Comparison of ENCODE assay signal across 10 cellular contexts in the genomic region with DNA sequence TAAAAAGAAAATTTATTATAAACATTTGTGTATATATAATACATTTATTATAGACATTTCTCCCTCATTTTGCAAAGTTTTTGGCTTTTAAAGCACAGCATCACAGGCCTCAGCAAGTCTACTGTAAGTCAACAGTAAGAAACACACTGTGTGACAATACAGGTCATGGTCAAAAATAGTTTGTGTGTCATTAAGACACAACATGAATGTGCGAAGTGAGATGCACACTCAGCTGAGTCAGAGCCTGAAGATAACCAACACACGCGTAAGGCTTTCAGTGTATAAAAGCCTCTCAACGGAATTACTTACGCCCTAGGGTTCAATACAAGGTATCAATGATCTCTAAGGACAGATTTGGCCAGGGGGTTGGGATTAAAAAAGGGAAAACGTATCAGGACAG.
A peak's percentile ranks its signal among the peaks of the same experiment; 100 is the strongest.
DNase-seq lines count a peak whose midpoint lies in the region; ATAC-seq and TF ChIP-seq lines count a peak whose summit lies in the region.
"Had no signal": no experiment of that assay in that cellular context is flagged by ENCODE, and none has a peak within 500 bp of the region (broad histone marks: within the 10 kb centered on the region; RNA-seq: fewer than 3 reads in every experiment).

No MANE protein-coding gene starts in this region.

- H3K4me3 ChIP-seq in fibroblast of mammary gland (ENCODE audit: control insufficient read depth, low read depth, low read length): no peak overlapping the region
- no peak overlapping the region for H3K4me3 ChIP-seq in gastrocnemius medialis
- H3K4me3 ChIP-seq: HAP-1 had no signal

- H3K27ac ChIP-seq in gastrocnemius medialis: peak overlapping the region; percentile 75 to 87 (median 80)

- no peaks in the 10 kb centered on the region for H3K9me3 ChIP-seq in gastrocnemius medialis
- H3K9me3 ChIP-seq: HAP-1 had no signal

- H3K27ac Mint-ChIP-seq in activated T-cell treated with anti-CD3 and anti-CD28 coated beads, Interleukin-2, amount 50 U/mL, for 24 hours: peak overlapping the region; percentile 29
- no peak overlapping the region for H3K27ac Mint-ChIP-seq in activated T-helper 17 cell treated with anti-CD3 and anti-CD28 coated beads, Interleukin-2, amount 50 U/mL, for 72 hours
- H3K27ac Mint-ChIP-seq in CD14-positive monocyte: no peak overlapping the region

- no peak for TF ChIP-seq POLR2A in gastrocnemius medialis (IDR thresholded peaks at IDR 0.05)

- DNase-seq in activated T-cell treated with anti-CD3 and anti-CD28 coated beads, Interleukin-2, amount 50 U/mL, for 24 hours: no peak
- DNase-seq in activated T-cell treated with anti-CD3 and anti-CD28 coated beads, Interleukin-2, amount 50 U/mL, for 48 hours: no peak
- peak; percentile 5 for DNase-seq in fibroblast of mammary gland (ENCODE audit: low read depth)
- peak; percentile 33 to 36 for DNase-seq in gastrocnemius medialis
- DNase-seq in CD14-positive monocyte (ENCODE audit: low spot score): no peak
- DNase-seq in stimulated activated CD4-positive, alpha-beta T cell treated with anti-CD3 and anti-CD28 coated beads, Interleukin-12 subunit alpha, Interleukin-12 subunit beta, amount 100 ng/mL, for 4 hours: no peak
- DNase-seq: DMS53, GF-D8 had no signal

- no peaks in the 10 kb centered on the region for H3K36me3 ChIP-seq in gastrocnemius medialis
- H3K36me3 ChIP-seq: HAP-1 had no signal

- no peaks in the 10 kb centered on the region for H3K27me3 Mint-ChIP-seq in activated T-cell treated with anti-CD3 and anti-CD28 coated beads, Interleukin-2, amount 50 U/mL, for 24 hours
- no peaks in the 10 kb centered on the region for H3K27me3 Mint-ChIP-seq in activated T-helper 17 cell treated with anti-CD3 and anti-CD28 coated beads, Interleukin-2, amount 50 U/mL, for 72 hours
- peaks cover 0 to 2% (median 0%) of the 10 kb centered on the region in 3 donors for H3K27me3 Mint-ChIP-seq in CD14-positive monocyte (ENCODE audit: low read depth in 3 of 3)

- peaks cover 14% of the 10 kb centered on the region for H3K4me1 Mint-ChIP-seq in activated T-cell treated with anti-CD3 and anti-CD28 coated beads, Interleukin-2, amount 50 U/mL, for 24 hours (ENCODE audit: low read depth)
- peaks cover 9% of the 10 kb centered on the region for H3K4me1 Mint-ChIP-seq in activated T-helper 17 cell treated with anti-CD3 and anti-CD28 coated beads, Interleukin-2, amount 50 U/mL, for 72 hours
- H3K4me1 Mint-ChIP-seq in CD14-positive monocyte: no peaks in the 10 kb centered on the region

- no peaks in the 10 kb centered on the region for H3K9me3 Mint-ChIP-seq in activated T-cell treated with anti-CD3 and anti-CD28 coated beads, Interleukin-2, amount 50 U/mL, for 24 hours
- H3K9me3 Mint-ChIP-seq in activated T-helper 17 cell treated with anti-CD3 and anti-CD28 coated beads, Interleukin-2, amount 50 U/mL, for 72 hours: no peaks in the 10 kb centered on the region
- no peaks in the 10 kb centered on the region for H3K9me3 Mint-ChIP-seq in CD14-positive monocyte

- no peaks in the 10 kb centered on the region for H3K27me3 ChIP-seq in gastrocnemius medialis

- in situ Hi-C loops in gastrocnemius medialis (cut with MboI; ENCODE audit: low sequenced_read_pairs in 4 of 4): loop anchor here in 3 of 4 donors (10.0 to 25.0 kb wide), 3 partner anchors 428 to 569 kb away; no protein-coding TSS in a partner anchor

- H3K4me1 ChIP-seq in gastrocnemius medialis: peaks cover 34 to 50% of the 10 kb centered on the region in 2 donors
- H3K4me1 ChIP-seq: HAP-1 had no signal

- TF ChIP-seq CTCF in fibroblast of mammary gland (conservative IDR thresholded peaks at IDR 0.05; ENCODE audit: control insufficient read depth, insufficient read depth, low read depth, low read length) (no peak), gastrocnemius medialis (IDR thresholded peaks at IDR 0.05 in 4 of 5, conservative IDR thresholded peaks at IDR 0.05 in 1 of 5) (no peak), CD14-positive monocyte (IDR thresholded peaks at IDR 0.05) (no peak)

- intact Hi-C loops in gastrocnemius medialis (cut with DNase I; ENCODE audit: low total_unique reads): loop anchor here (5.0 to 10.0 kb wide), 4 partner anchors 428 to 1024 kb away; a partner anchor contains a TSS
- intact Hi-C loops in CD14-positive monocyte (cut with micrococcal nuclease): no loop called here

- peak; percentile 53 to 83 for ATAC-seq in gastrocnemius medialis
- no peak for ATAC-seq in activated T-helper 17 cell treated with anti-CD3 and anti-CD28 coated beads, Interleukin-2, amount 50 U/mL, for 72 hours (replicated peaks)

- H3K4me3 Mint-ChIP-seq in activated T-cell treated with anti-CD3 and anti-CD28 coated beads, Interleukin-2, amount 50 U/mL, for 24 hours: no peak overlapping the region
- no peak overlapping the region for H3K4me3 Mint-ChIP-seq in activated T-helper 17 cell treated with anti-CD3 and anti-CD28 coated beads, Interleukin-2, amount 50 U/mL, for 72 hours
- H3K4me3 Mint-ChIP-seq in CD14-positive monocyte: no peak overlapping the region

- peaks cover 75% of the 10 kb centered on the region for H3K36me3 Mint-ChIP-seq in activated T-cell treated with anti-CD3 and anti-CD28 coated beads, Interleukin-2, amount 50 U/mL, for 24 hours (ENCODE audit: low read depth)
- peaks cover 89% of the 10 kb centered on the region for H3K36me3 Mint-ChIP-seq in activated T-helper 17 cell treated with anti-CD3 and anti-CD28 coated beads, Interleukin-2, amount 50 U/mL, for 72 hours (ENCODE audit: low read depth)
- H3K36me3 Mint-ChIP-seq in CD14-positive monocyte: peaks cover 41 to 62% of the 10 kb centered on the region in 2 donors

Comparison
In these comparisons a context has a peak if more than half of its experiments do, and no peak if none do; other contexts are left out.
1. DNase-seq: peak in fibroblast of mammary gland (single experiment) and gastrocnemius medialis (2 of 2); none in activated T-cell treated with anti-CD3 and anti-CD28 coated beads, Interleukin-2, amount 50 U/mL, for 24 hours (single experiment), activated T-cell treated with anti-CD3 and anti-CD28 coated beads, Interleukin-2, amount 50 U/mL, for 48 hours (0 of 2), CD14-positive monocyte (single experiment) and stimulated activated CD4-positive, alpha-beta T cell treated with anti-CD3 and anti-CD28 coated beads, Interleukin-12 subunit alpha, Interleukin-12 subunit beta, amount 100 ng/mL, for 4 hours (single experiment).